8 cellular contexts compared by ENCODE assay signal in genomic region chr22:36470162-36470993, GRCh38. TPM values are rescaled to one million over a fixed set of nuclear protein-coding genes. Genes with fewer than 3 reads are reported as not detected.
DNase-seq lines count a peak whose midpoint lies in the region; ATAC-seq and TF ChIP-seq lines count a peak whose summit lies in the region.

No MANE protein-coding gene starts in this region.

- peaks cover 70% of the 10 kb centered on the region for H3K4me1 ChIP-seq in SJCRH30
- peaks cover 84% of the 10 kb centered on the region for H3K4me1 ChIP-seq in stomach smooth muscle (ENCODE audit: control insufficient read depth, insufficient read depth, low read length)

- H3K27ac ChIP-seq in SJCRH30 = 0 out of 2 replicates have a peak overlapping the region, but pooled peaks have one; percentile 18
- peak overlapping the region; percentile 99 for H3K27ac ChIP-seq in stomach smooth muscle (ENCODE audit: low read length)

- H3K9ac ChIP-seq in stomach smooth muscle (ENCODE audit: low read length in 2 of 2) = peak overlapping the region; percentile 74 to 90

- TF ChIP-seq RAD21 in Ishikawa (IDR thresholded peaks at IDR 0.05; ENCODE audit: low read depth) = peak; percentile 95

- no peak for TF ChIP-seq EP300 in Ishikawa (IDR thresholded peaks at IDR 0.05; ENCODE audit: borderline replicate concordance)

- no peak overlapping the region for H3K4me3 ChIP-seq in SJCRH30
- no peak overlapping the region for H3K4me3 ChIP-seq in foreskin fibroblast (ENCODE audit: low read depth in 1 of 2, low read length in 2 of 2)
- H3K4me3 ChIP-seq in stomach smooth muscle (ENCODE audit: low read length in 2 of 2) = peak overlapping the region; percentile 49 to 77

- peaks cover 8% of the 10 kb centered on the region for H3K36me3 ChIP-seq in SJCRH30
- peaks cover 16 to 17% of the 10 kb centered on the region in 2 donors for H3K36me3 ChIP-seq in stomach smooth muscle (ENCODE audit: control insufficient read depth in 2 of 2, insufficient read depth in 2 of 2, low read length in 2 of 2)

- H3K27me3 ChIP-seq in SJCRH30 (no peaks in the 10 kb centered on the region), stomach smooth muscle (ENCODE audit: control insufficient read depth in 1 of 2, insufficient read depth in 2 of 2, low read length in 2 of 2) (no peaks in the 10 kb centered on the region)

- no peak for ATAC-seq in HG02870 (IDR thresholded peaks at IDR 0.05; ENCODE audit: unreplicated experiment)

- peak; percentile 75 for DNase-seq in DMS153 treated with DMSO at 0.1 percent for 48 hours (lab: John Stamatoyannopoulos, UW; ENCODE audit: unreplicated experiment)
- DNase-seq in SJCRH30 = peak; percentile 80 to 90
- DNase-seq in activated gamma-delta T cell (lab: John Stamatoyannopoulos, UW) = peak; percentile 28
- peak; percentile 77 to 94 for DNase-seq in foreskin fibroblast
- DNase-seq in nucleus accumbens (lab: John Stamatoyannopoulos, UW) = peak in 52 of 56 donors; percentile 31 to 88 (median 64)

- peak; percentile 96 for TF ChIP-seq CTCF in foreskin fibroblast (IDR thresholded peaks at IDR 0.05; ENCODE audit: low read depth, low read length)

- H3K9me3 ChIP-seq in SJCRH30 (replicated peaks) = no peaks in the 10 kb centered on the region
- H3K9me3 ChIP-seq in stomach smooth muscle (ENCODE audit: control insufficient read depth in 2 of 2, low read length in 2 of 2) = no peaks in the 10 kb centered on the region

TF ChIP-seq in Ishikawa, 13 proteins besides CTCF, POLR2A, EP300 and RAD21:
- TF ChIP-seq ZBTB7A (IDR thresholded peaks at IDR 0.05; ENCODE audit: low read depth) (no peak), TCF12 (IDR thresholded peaks at IDR 0.05; ENCODE audit: low read depth) (no peak), MAX (IDR thresholded peaks at IDR 0.05) (0 out of 2 replicates have a peak, but pooled peaks have one; percentile 27)
TF ChIP-seq in Ishikawa: peak in this region for 1.

RNA-seq across cellular contexts. Expression of gene TXN2, which starts 11.1 kb away (rescaled TPM):
- total RNA-seq in SJCRH30 (2014; rRNA removed; shearing (Covaris generic)) = 45.6 and 53.6 TPM in 2 replicates

RNA-seq across cellular contexts. Expression of gene FOXRED2, which starts 36.5 kb away (rescaled TPM):
- total RNA-seq in SJCRH30 (2014; rRNA removed; shearing (Covaris generic)) = 16.9 and 20.9 TPM in 2 replicates

RNA-seq across cellular contexts. Expression of gene EIF3D, which starts 58.6 kb away (rescaled TPM):
- total RNA-seq in SJCRH30 (2014; rRNA removed; shearing (Covaris generic)) = 211 and 216 TPM in 2 replicates

Comparison
In these comparisons a context has a peak if more than half of its experiments do, and no peak if none do; other contexts are left out.
1. DNase-seq: peak in every context shown above with its lines; median percentile 86 in foreskin fibroblast; 85 in SJCRH30; 75 in DMS153 treated with DMSO at 0.1 percent for 48 hours; 64 in nucleus accumbens; 28 in activated gamma-delta T cell.
2. H3K4me3 ChIP-seq: peak in stomach smooth muscle (2 of 2); none in SJCRH30 (single experiment) and foreskin fibroblast (0 of 2).